ENCODE assay signal across 10 cellular contexts in the genomic region with DNA sequence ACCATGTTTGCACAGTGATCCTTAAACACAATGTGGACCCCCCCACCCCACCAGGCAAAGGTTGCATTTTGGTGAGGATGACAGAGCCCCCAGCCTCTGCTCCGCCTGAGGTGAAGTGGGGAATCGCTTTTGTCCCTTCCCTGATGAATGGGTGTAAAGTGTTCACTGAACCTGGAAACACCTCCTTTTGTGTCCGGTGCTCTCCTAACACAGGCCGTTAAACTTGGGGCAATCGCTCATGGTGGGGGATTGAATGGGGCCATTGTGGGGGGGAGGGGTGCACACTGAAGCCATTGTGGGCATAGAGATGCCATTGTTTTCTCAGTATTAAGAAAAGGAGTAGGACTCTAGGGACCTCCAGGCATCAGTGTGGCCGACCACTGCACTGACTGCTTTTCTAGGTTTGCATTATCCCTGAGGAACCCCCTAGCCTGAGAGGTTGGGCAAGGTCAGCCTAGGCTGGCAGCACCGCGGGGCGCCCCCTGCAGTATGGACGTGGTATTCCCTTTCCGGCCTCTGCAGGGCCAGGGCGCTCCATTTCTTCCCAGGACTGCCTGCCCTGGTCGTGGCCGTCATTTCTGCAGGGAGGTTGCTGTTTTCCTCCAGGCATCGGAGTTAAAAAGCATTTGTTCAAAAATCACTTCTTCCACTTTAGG.
DNase-seq lines count a peak whose midpoint lies in the region; ATAC-seq and TF ChIP-seq lines count a peak whose summit lies in the region.
"Had no signal": no experiment of that assay in that cellular context is flagged by ENCODE, and none has a peak within 500 bp of the region (broad histone marks: within the 10 kb centered on the region; RNA-seq: fewer than 3 reads in every experiment).

No MANE protein-coding gene starts in this region.

- ATAC-seq in SK-N-SH treated with all-trans-retinoic acid at 6 μM for 48 hours = peak; percentile 63
- ATAC-seq in GM18867 (IDR thresholded peaks at IDR 0.05; ENCODE audit: unreplicated experiment) = no peak
- no peak for ATAC-seq in HG03196 (IDR thresholded peaks at IDR 0.05; ENCODE audit: unreplicated experiment)
- no peak for ATAC-seq in GM21576 (IDR thresholded peaks at IDR 0.05; ENCODE audit: unreplicated experiment)
- ATAC-seq: T-cell had no signal

- DNase-seq in NCI-H1694 treated with DMSO at 0.1 percent for 48 hours (lab: John Stamatoyannopoulos, UW) (peak; percentile 10), NCI-H1694 (lab: John Stamatoyannopoulos, UW) (no peak), epithelial cell of proximal tubule (ENCODE audit: low read depth) (no peak), smooth muscle cell (lab: John Stamatoyannopoulos, UW; ENCODE audit: unreplicated experiment) (no peak)

- H3K4me2 ChIP-seq in smooth muscle cell = no peak overlapping the region
- H3K4me2 ChIP-seq: BLaER1 had no signal

- H3K79me2 ChIP-seq in smooth muscle cell (ENCODE audit: low read depth) = peaks cover 55% of the 10 kb centered on the region

- H3K36me3 ChIP-seq in smooth muscle cell (ENCODE audit: low read depth) = no peaks in the 10 kb centered on the region

- TF ChIP-seq CTCF in epithelial cell of proximal tubule (conservative IDR thresholded peaks at IDR 0.05; ENCODE audit: low read depth, low read length) = peak; percentile 67
- peak; percentile 55 for TF ChIP-seq CTCF in smooth muscle cell (IDR thresholded peaks at IDR 0.05; ENCODE audit: borderline replicate concordance, insufficient read depth, poor library complexity, severe bottlenecking)

- no peak overlapping the region for H3K27ac ChIP-seq in smooth muscle cell (ENCODE audit: low read depth)
- H3K27ac ChIP-seq: BLaER1 had no signal

- H3K27me3 ChIP-seq in smooth muscle cell (ENCODE audit: low read depth) = no peaks in the 10 kb centered on the region
- H3K27me3 ChIP-seq: BLaER1 had no signal

- H2AFZ ChIP-seq in smooth muscle cell (ENCODE audit: low read depth) = no peak overlapping the region

- peaks cover 90% of the 10 kb centered on the region for H4K20me1 ChIP-seq in smooth muscle cell (ENCODE audit: low read depth)

- H3K4me3 ChIP-seq in epithelial cell of proximal tubule (ENCODE audit: low read depth, low read length) (no peak overlapping the region), smooth muscle cell (no peak overlapping the region)
- H3K4me3 ChIP-seq: BLaER1 had no signal

- 75% methylated on average over 15 of the region's 15 CpGs for WGBS in smooth muscle cell (ENCODE audit: low lambda C conversion rate)

- H3F3A ChIP-seq in smooth muscle cell (ENCODE audit: low read depth) = peaks cover 13% of the 10 kb centered on the region

- no peak overlapping the region for H3K9ac ChIP-seq in smooth muscle cell (ENCODE audit: low read depth)
- H3K9ac ChIP-seq: BLaER1 had no signal

- no peaks in the 10 kb centered on the region for H3K9me3 ChIP-seq in smooth muscle cell (replicated peaks; ENCODE audit: low read depth)
- H3K9me3 ChIP-seq: BLaER1 had no signal

- H3K4me1 ChIP-seq in smooth muscle cell (ENCODE audit: low read depth) = peaks cover 10% of the 10 kb centered on the region

TF ChIP-seq in SK-N-SH treated with all-trans-retinoic acid at 6 μM for 48 hours, 23 proteins besides CTCF, POLR2A, EP300 and RAD21:
- TF ChIP-seq TOX (CRISPR knock-in tag; IDR thresholded peaks at IDR 0.05; ENCODE audit: borderline replicate concordance) = no peak
- TF ChIP-seq TCF4 (CRISPR knock-in tag; IDR thresholded peaks at IDR 0.05; ENCODE audit: borderline replicate concordance) = no peak
- TF ChIP-seq, protein P1, sequence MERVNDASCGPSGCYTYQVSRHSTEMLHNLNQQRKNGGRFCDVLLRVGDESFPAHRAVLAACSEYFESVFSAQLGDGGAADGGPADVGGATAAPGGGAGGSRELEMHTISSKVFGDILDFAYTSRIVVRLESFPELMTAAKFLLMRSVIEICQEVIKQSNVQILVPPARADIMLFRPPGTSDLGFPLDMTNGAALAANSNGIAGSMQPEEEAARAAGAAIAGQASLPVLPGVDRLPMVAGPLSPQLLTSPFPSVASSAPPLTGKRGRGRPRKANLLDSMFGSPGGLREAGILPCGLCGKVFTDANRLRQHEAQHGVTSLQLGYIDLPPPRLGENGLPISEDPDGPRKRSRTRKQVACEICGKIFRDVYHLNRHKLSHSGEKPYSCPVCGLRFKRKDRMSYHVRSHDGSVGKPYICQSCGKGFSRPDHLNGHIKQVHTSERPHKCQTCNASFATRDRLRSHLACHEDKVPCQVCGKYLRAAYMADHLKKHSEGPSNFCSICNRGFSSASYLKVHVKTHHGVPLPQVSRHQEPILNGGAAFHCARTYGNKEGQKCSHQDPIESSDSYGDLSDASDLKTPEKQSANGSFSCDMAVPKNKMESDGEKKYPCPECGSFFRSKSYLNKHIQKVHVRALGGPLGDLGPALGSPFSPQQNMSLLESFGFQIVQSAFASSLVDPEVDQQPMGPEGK (CRISPR knock-in tag; IDR thresholded peaks at IDR 0.05; ENCODE audit: borderline replicate concordance) = no peak
- no peak for TF ChIP-seq ARNTL (CRISPR knock-in tag; IDR thresholded peaks at IDR 0.05; ENCODE audit: borderline replicate concordance, low read depth)
- no peak for TF ChIP-seq GLIS3 (CRISPR knock-in tag; IDR thresholded peaks at IDR 0.05)
- TF ChIP-seq ZC3H10 (CRISPR knock-in tag; IDR thresholded peaks at IDR 0.05) = no peak
- TF ChIP-seq ZNF565 (CRISPR knock-in tag; conservative IDR thresholded peaks at IDR 0.05; ENCODE audit: low read depth) = no peak
- no peak for TF ChIP-seq ESRRG (CRISPR knock-in tag; IDR thresholded peaks at IDR 0.05)
- no peak for TF ChIP-seq SNAI2 (CRISPR knock-in tag; IDR thresholded peaks at IDR 0.05)
- TF ChIP-seq BACH2 (CRISPR knock-in tag; IDR thresholded peaks at IDR 0.05; ENCODE audit: borderline replicate concordance) = no peak
- TF ChIP-seq CSDC2 (CRISPR knock-in tag; IDR thresholded peaks at IDR 0.05) = no peak
- no peak for TF ChIP-seq PPARA (CRISPR knock-in tag; IDR thresholded peaks at IDR 0.05; ENCODE audit: borderline replicate concordance)
- TF ChIP-seq, protein P2, sequence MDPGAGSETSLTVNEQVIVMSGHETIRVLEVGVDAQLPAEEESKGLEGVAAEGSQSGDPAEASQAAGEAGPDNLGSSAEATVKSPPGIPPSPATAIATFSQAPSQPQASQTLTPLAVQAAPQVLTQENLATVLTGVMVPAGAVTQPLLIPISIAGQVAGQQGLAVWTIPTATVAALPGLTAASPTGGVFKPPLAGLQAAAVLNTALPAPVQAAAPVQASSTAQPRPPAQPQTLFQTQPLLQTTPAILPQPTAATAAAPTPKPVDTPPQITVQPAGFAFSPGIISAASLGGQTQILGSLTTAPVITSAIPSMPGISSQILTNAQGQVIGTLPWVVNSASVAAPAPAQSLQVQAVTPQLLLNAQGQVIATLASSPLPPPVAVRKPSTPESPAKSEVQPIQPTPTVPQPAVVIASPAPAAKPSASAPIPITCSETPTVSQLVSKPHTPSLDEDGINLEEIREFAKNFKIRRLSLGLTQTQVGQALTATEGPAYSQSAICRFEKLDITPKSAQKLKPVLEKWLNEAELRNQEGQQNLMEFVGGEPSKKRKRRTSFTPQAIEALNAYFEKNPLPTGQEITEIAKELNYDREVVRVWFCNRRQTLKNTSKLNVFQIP (CRISPR knock-in tag; IDR thresholded peaks at IDR 0.05; ENCODE audit: borderline replicate concordance, low read depth) = no peak
- no peak for TF ChIP-seq RARB (CRISPR knock-in tag; IDR thresholded peaks at IDR 0.05)
- no peak for TF ChIP-seq ZFP30 (CRISPR knock-in tag; IDR thresholded peaks at IDR 0.05)
